1 cellular context compared by ENCODE assay signal in genomic region chr16:54050281-54051210, GRCh38.
TF ChIP-seq lines count a peak whose summit lies in the region.

No MANE protein-coding gene starts in this region.

TF ChIP-seq in H1, 55 proteins besides CTCF, POLR2A, EP300 and RAD21:
- TF ChIP-seq, protein P1, sequence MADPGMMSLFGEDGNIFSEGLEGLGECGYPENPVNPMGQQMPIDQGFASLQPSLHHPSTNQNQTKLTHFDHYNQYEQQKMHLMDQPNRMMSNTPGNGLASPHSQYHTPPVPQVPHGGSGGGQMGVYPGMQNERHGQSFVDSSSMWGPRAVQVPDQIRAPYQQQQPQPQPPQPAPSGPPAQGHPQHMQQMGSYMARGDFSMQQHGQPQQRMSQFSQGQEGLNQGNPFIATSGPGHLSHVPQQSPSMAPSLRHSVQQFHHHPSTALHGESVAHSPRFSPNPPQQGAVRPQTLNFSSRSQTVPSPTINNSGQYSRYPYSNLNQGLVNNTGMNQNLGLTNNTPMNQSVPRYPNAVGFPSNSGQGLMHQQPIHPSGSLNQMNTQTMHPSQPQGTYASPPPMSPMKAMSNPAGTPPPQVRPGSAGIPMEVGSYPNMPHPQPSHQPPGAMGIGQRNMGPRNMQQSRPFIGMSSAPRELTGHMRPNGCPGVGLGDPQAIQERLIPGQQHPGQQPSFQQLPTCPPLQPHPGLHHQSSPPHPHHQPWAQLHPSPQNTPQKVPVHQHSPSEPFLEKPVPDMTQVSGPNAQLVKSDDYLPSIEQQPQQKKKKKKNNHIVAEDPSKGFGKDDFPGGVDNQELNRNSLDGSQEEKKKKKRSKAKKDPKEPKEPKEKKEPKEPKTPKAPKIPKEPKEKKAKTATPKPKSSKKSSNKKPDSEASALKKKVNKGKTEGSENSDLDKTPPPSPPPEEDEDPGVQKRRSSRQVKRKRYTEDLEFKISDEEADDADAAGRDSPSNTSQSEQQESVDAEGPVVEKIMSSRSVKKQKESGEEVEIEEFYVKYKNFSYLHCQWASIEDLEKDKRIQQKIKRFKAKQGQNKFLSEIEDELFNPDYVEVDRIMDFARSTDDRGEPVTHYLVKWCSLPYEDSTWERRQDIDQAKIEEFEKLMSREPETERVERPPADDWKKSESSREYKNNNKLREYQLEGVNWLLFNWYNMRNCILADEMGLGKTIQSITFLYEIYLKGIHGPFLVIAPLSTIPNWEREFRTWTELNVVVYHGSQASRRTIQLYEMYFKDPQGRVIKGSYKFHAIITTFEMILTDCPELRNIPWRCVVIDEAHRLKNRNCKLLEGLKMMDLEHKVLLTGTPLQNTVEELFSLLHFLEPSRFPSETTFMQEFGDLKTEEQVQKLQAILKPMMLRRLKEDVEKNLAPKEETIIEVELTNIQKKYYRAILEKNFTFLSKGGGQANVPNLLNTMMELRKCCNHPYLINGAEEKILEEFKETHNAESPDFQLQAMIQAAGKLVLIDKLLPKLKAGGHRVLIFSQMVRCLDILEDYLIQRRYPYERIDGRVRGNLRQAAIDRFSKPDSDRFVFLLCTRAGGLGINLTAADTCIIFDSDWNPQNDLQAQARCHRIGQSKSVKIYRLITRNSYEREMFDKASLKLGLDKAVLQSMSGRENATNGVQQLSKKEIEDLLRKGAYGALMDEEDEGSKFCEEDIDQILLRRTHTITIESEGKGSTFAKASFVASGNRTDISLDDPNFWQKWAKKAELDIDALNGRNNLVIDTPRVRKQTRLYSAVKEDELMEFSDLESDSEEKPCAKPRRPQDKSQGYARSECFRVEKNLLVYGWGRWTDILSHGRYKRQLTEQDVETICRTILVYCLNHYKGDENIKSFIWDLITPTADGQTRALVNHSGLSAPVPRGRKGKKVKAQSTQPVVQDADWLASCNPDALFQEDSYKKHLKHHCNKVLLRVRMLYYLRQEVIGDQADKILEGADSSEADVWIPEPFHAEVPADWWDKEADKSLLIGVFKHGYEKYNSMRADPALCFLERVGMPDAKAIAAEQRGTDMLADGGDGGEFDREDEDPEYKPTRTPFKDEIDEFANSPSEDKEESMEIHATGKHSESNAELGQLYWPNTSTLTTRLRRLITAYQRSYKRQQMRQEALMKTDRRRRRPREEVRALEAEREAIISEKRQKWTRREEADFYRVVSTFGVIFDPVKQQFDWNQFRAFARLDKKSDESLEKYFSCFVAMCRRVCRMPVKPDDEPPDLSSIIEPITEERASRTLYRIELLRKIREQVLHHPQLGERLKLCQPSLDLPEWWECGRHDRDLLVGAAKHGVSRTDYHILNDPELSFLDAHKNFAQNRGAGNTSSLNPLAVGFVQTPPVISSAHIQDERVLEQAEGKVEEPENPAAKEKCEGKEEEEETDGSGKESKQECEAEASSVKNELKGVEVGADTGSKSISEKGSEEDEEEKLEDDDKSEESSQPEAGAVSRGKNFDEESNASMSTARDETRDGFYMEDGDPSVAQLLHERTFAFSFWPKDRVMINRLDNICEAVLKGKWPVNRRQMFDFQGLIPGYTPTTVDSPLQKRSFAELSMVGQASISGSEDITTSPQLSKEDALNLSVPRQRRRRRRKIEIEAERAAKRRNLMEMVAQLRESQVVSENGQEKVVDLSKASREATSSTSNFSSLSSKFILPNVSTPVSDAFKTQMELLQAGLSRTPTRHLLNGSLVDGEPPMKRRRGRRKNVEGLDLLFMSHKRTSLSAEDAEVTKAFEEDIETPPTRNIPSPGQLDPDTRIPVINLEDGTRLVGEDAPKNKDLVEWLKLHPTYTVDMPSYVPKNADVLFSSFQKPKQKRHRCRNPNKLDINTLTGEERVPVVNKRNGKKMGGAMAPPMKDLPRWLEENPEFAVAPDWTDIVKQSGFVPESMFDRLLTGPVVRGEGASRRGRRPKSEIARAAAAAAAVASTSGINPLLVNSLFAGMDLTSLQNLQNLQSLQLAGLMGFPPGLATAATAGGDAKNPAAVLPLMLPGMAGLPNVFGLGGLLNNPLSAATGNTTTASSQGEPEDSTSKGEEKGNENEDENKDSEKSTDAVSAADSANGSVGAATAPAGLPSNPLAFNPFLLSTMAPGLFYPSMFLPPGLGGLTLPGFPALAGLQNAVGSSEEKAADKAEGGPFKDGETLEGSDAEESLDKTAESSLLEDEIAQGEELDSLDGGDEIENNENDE (IDR thresholded peaks at IDR 0.05; ENCODE audit: insufficient replicate concordance, low read length): no peak
- peak; percentile 85 for TF ChIP-seq SP1 (IDR thresholded peaks at IDR 0.05; ENCODE audit: low read depth, low read length)
